8 cellular contexts compared by ENCODE assay signal in genomic region chr12:103840399-103840880, GRCh38. TPM values are rescaled to one million over a fixed set of nuclear protein-coding genes. Genes with fewer than 3 reads are reported as not detected.
DNase-seq lines count a peak whose midpoint lies in the region; ATAC-seq and TF ChIP-seq lines count a peak whose summit lies in the region.

No MANE protein-coding gene starts in this region.

- H3K27ac Mint-ChIP-seq in CD4-positive, alpha-beta memory T cell, result peak overlapping the region; percentile 61 to 89 (median 81)
- H3K27ac Mint-ChIP-seq in activated CD4-positive, alpha-beta T cell treated with anti-CD3 and anti-CD28 coated beads, Interleukin-2, amount 10 ng/mL, durations not matched to agents 24 days and 14 days, result peak overlapping the region; percentile 86

- no peaks in the 10 kb centered on the region for H3K36me3 ChIP-seq in CD4-positive, alpha-beta memory T cell (ENCODE audit: insufficient read depth, low read length)
- H3K36me3 ChIP-seq in ovary, result no peaks in the 10 kb centered on the region

- DNase-seq in CD4-positive, alpha-beta memory T cell, result peak in 1 of 5 donors; percentile 41
- no peak for DNase-seq in activated CD4-positive, alpha-beta T cell treated with anti-CD3 and anti-CD28 coated beads, Interleukin-2, amount 10 ng/mL, durations not matched to agents 24 days and 14 days
- no peak for DNase-seq in fibroblast of pulmonary artery (ENCODE audit: low read depth)
- peak; percentile 30 to 64 (median 46) for DNase-seq in ovary
- DNase-seq in NCI-H2029 treated with DMSO at 0.1 percent for 48 hours (lab: John Stamatoyannopoulos, UW), result no peak
- DNase-seq in medulla oblongata (ENCODE audit: extremely low spot score), result no peak

- POLR2A ChIA-PET in CD4-positive, alpha-beta memory T cell (lab: Charles Lee; ENCODE audit: partially characterized antibody), result interaction anchor here (0.9 to 3.1 kb wide), 4 partner anchors 89 to 1396 kb away, joined by 3 to 28 read pairs (median 4); partner anchors contain the start of genes APPL2, HCFC2 and HSP90B1

- no peak for TF ChIP-seq POLR2A in ovary (IDR thresholded peaks at IDR 0.05)

- ATAC-seq in GM19395 (IDR thresholded peaks at IDR 0.05; ENCODE audit: unreplicated experiment), result peak; percentile 46
- ATAC-seq in HG03457 (IDR thresholded peaks at IDR 0.05; ENCODE audit: unreplicated experiment), result peak; percentile 17

- no peak for TF ChIP-seq EP300 in ovary (IDR thresholded peaks at IDR 0.05)

- intact Hi-C loops in CD4-positive, alpha-beta memory T cell (cut with micrococcal nuclease), result loop anchor here (2.0 to 5.0 kb wide), 3 partner anchors 124 to 1266 kb away; partner anchors contain the start of genes C12orf42, TDG and WASHC4
- intact Hi-C loops in activated CD4-positive, alpha-beta T cell treated with anti-CD3 and anti-CD28 coated beads, Interleukin-2, amount 10 ng/mL, durations not matched to agents 24 days and 14 days (cut with micrococcal nuclease), result loop anchor here (2.0 to 5.0 kb wide), 2 partner anchors 343 to 1388 kb away; partner anchors contain the start of gene C12orf42
- intact Hi-C loops in ovary (cut with DNase I), result no loop called here

- peak overlapping the region; percentile 87 to 97 (median 89) for H3K4me3 Mint-ChIP-seq in CD4-positive, alpha-beta memory T cell
- peak overlapping the region; percentile 85 for H3K4me3 Mint-ChIP-seq in activated CD4-positive, alpha-beta T cell treated with anti-CD3 and anti-CD28 coated beads, Interleukin-2, amount 10 ng/mL, durations not matched to agents 24 days and 14 days

- CTCF ChIA-PET in CD4-positive, alpha-beta memory T cell (lab: Charles Lee; ENCODE audit: partially characterized antibody), result interaction anchor here (1.5 kb wide), 1 partner anchor 268 kb away, joined by 3 read pairs; no protein-coding TSS in a partner anchor

- 0 to 1% (median 1%) methylated on average over 29 of the region's 29 CpGs for WGBS in ovary, 3 donors

- no peaks in the 10 kb centered on the region for H3K27me3 ChIP-seq in CD4-positive, alpha-beta memory T cell (ENCODE audit: insufficient read depth, low read length)
- no peaks in the 10 kb centered on the region for H3K27me3 ChIP-seq in ovary

- TF ChIP-seq CTCF in fibroblast of pulmonary artery (IDR thresholded peaks at IDR 0.05; ENCODE audit: low read length, missing control alignments), result no peak
- no peak for TF ChIP-seq CTCF in ovary (IDR thresholded peaks at IDR 0.05)

- H3K4me1 ChIP-seq in CD4-positive, alpha-beta memory T cell (ENCODE audit: insufficient read depth, low read length), result peaks cover 14% of the 10 kb centered on the region
- peaks cover 1% of the 10 kb centered on the region for H3K4me1 ChIP-seq in ovary (ENCODE audit: insufficient read depth)

- H3K27ac ChIP-seq in CD4-positive, alpha-beta memory T cell (ENCODE audit: low read depth, low read length), result peak overlapping the region; percentile 15
- peak overlapping the region in 1 of 2 donors; percentile 17 for H3K27ac ChIP-seq in ovary

- peaks cover 3% of the 10 kb centered on the region in 2 donors for H3K36me3 Mint-ChIP-seq in CD4-positive, alpha-beta memory T cell
- peaks cover 5% of the 10 kb centered on the region for H3K36me3 Mint-ChIP-seq in activated CD4-positive, alpha-beta T cell treated with anti-CD3 and anti-CD28 coated beads, Interleukin-2, amount 10 ng/mL, durations not matched to agents 24 days and 14 days (ENCODE audit: low read depth)

- peak overlapping the region; percentile 44 to 63 for H3K4me3 ChIP-seq in CD4-positive, alpha-beta memory T cell (ENCODE audit: low read length in 2 of 2)
- H3K4me3 ChIP-seq in fibroblast of pulmonary artery (replicated peaks; ENCODE audit: low read depth, low read length), result peak overlapping the region; percentile 75
- peak overlapping the region; percentile 87 for H3K4me3 ChIP-seq in ovary

- no peaks in the 10 kb centered on the region for H3K27me3 Mint-ChIP-seq in CD4-positive, alpha-beta memory T cell
- H3K27me3 Mint-ChIP-seq in activated CD4-positive, alpha-beta T cell treated with anti-CD3 and anti-CD28 coated beads, Interleukin-2, amount 10 ng/mL, durations not matched to agents 24 days and 14 days, result peaks cover 33% of the 10 kb centered on the region

- H3K9me3 Mint-ChIP-seq in CD4-positive, alpha-beta memory T cell, result no peaks in the 10 kb centered on the region
- H3K9me3 Mint-ChIP-seq in activated CD4-positive, alpha-beta T cell treated with anti-CD3 and anti-CD28 coated beads, Interleukin-2, amount 10 ng/mL, durations not matched to agents 24 days and 14 days, result no peaks in the 10 kb centered on the region

- H3K4me1 Mint-ChIP-seq in CD4-positive, alpha-beta memory T cell, result peaks cover 6 to 26% (median 13%) of the 10 kb centered on the region in 4 donors
- peaks cover 13% of the 10 kb centered on the region for H3K4me1 Mint-ChIP-seq in activated CD4-positive, alpha-beta T cell treated with anti-CD3 and anti-CD28 coated beads, Interleukin-2, amount 10 ng/mL, durations not matched to agents 24 days and 14 days

- no peaks in the 10 kb centered on the region for H3K9me3 ChIP-seq in CD4-positive, alpha-beta memory T cell (ENCODE audit: control insufficient read depth in 1 of 2, low read length in 2 of 2)
- H3K9me3 ChIP-seq in ovary, result no peaks in the 10 kb centered on the region

RNA-seq across cellular contexts. Expression of gene NT5DC3, which starts 0.6 kb away (rescaled TPM):
- total RNA-seq in CD4-positive, alpha-beta memory T cell, result 1 to 10 TPM; 6.1 to 6.8 TPM
- 1 to 10 TPM; 1.2 to 1.3 TPM for polyA plus RNA-seq in CD4-positive, alpha-beta memory T cell
- 12.3 and 14.9 TPM in 2 replicates for total RNA-seq in activated CD4-positive, alpha-beta T cell treated with anti-CD3 and anti-CD28 coated beads, Interleukin-2, amount 10 ng/mL, durations not matched to agents 24 days and 14 days
- total RNA-seq in ovary, result 1 to 10 TPM; 4.6 to 9.3 (median 7.5) TPM
- 1 to 10 TPM; 1.8 to 3.5 TPM for polyA plus RNA-seq in ovary

Comparison
In these comparisons a context has a peak if more than half of its experiments do, and no peak if none do; other contexts are left out.
1. DNase-seq: peak in ovary (5 of 5); none in activated CD4-positive, alpha-beta T cell treated with anti-CD3 and anti-CD28 coated beads, Interleukin-2, amount 10 ng/mL, durations not matched to agents 24 days and 14 days (single experiment), fibroblast of pulmonary artery (single experiment), NCI-H2029 treated with DMSO at 0.1 percent for 48 hours (single experiment) and medulla oblongata (single experiment).
2. intact Hi-C loops: an anchor here in CD4-positive, alpha-beta memory T cell (2.0 to 5.0 kb wide) and activated CD4-positive, alpha-beta T cell treated with anti-CD3 and anti-CD28 coated beads, Interleukin-2, amount 10 ng/mL, durations not matched to agents 24 days and 14 days (2.0 to 5.0 kb wide); none called in ovary.
3. Peak in every context shown above with its lines, with median percentiles within 50 percentile points of each other: H3K4me3 ChIP-seq.